In the genomic region with DNA sequence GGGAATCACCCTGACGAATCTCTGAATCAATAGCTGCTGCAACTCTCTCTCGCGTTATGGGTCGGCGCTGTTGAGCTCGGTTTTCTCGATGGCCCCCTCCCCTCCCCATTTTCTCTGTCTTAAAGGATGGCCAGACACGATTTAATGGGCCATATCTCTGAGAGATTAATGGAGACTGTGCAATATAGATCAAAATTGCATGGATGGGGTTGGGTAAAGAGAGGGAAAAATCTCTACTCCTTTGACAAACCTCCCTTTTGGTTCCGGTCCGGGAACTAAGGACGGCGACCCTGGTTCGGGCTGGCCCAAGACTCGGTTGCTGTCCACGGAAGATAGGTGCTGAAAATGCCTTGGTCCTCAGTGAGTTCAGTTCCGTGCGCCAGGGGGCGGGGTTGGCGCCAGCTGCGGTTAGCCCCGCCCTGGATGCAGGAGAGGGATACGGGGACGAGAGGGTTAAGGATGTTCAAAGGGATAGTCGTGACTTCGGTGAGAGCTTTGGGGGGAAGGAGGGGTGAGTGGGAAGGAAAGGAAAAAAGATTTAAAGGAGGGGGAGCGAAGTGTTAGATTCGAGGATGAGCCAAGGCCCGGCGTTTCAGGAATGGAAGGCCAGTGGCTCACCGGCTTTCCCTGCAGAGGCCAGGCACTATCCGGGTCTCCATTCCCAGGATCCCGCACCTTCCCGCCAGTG, we compare ENCODE assay signal across 1 cellular context.
A peak's percentile ranks its signal among the peaks of the same experiment; 100 is the strongest.
TF ChIP-seq lines count a peak whose summit lies in the region.

No MANE protein-coding gene starts in this region.

TF ChIP-seq in HepG2, 621 proteins besides CTCF, POLR2A, EP300 and RAD21 (continued from another document and continues in another):
- 0 out of 2 replicates have a peak, but pooled peaks have one; percentile 42 for TF ChIP-seq ZNF33B (CRISPR knock-in tag; IDR thresholded peaks at IDR 0.05)
- TF ChIP-seq SIN3A (IDR thresholded peaks at IDR 0.05; ENCODE audit: borderline replicate concordance, low read depth, low read length): no peak
- TF ChIP-seq HOXD1 (CRISPR knock-in tag; IDR thresholded peaks at IDR 0.05): peak; percentile 47; the same call in 1 of the 2 replicates
- TF ChIP-seq ZNF773 (CRISPR knock-in tag; IDR thresholded peaks at IDR 0.05; ENCODE audit: borderline replicate concordance): 0 out of 2 replicates have a peak, but pooled peaks have one; percentile 38
- peak; percentile 70; the same call in 1 of the 2 replicates for TF ChIP-seq ZNF331 (CRISPR knock-in tag; IDR thresholded peaks at IDR 0.05)
- TF ChIP-seq YEATS2 (CRISPR knock-in tag; IDR thresholded peaks at IDR 0.05; ENCODE audit: borderline replicate concordance): no peak
- no peak for TF ChIP-seq HOXA7 (CRISPR knock-in tag; IDR thresholded peaks at IDR 0.05)
- no peak for TF ChIP-seq U2AF2 (IDR thresholded peaks at IDR 0.05; ENCODE audit: low read depth, low read length)
- TF ChIP-seq MIXL1 (CRISPR knock-in tag; IDR thresholded peaks at IDR 0.05): peak; percentile 54; the same call in 1 of the 2 replicates
- TF ChIP-seq, protein P1, sequence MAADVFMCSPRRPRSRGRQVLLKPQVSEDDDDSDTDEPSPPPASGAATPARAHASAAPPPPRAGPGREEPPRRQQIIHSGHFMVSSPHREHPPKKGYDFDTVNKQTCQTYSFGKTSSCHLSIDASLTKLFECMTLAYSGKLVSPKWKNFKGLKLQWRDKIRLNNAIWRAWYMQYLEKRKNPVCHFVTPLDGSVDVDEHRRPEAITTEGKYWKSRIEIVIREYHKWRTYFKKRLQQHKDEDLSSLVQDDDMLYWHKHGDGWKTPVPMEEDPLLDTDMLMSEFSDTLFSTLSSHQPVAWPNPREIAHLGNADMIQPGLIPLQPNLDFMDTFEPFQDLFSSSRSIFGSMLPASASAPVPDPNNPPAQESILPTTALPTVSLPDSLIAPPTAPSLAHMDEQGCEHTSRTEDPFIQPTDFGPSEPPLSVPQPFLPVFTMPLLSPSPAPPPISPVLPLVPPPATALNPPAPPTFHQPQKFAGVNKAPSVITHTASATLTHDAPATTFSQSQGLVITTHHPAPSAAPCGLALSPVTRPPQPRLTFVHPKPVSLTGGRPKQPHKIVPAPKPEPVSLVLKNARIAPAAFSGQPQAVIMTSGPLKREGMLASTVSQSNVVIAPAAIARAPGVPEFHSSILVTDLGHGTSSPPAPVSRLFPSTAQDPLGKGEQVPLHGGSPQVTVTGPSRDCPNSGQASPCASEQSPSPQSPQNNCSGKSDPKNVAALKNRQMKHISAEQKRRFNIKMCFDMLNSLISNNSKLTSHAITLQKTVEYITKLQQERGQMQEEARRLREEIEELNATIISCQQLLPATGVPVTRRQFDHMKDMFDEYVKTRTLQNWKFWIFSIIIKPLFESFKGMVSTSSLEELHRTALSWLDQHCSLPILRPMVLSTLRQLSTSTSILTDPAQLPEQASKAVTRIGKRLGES (CRISPR knock-in tag; IDR thresholded peaks at IDR 0.05; ENCODE audit: borderline replicate concordance): 0 out of 2 replicates have a peak, but pooled peaks have one; percentile 35
- TF ChIP-seq KLF12 (CRISPR knock-in tag; IDR thresholded peaks at IDR 0.05; ENCODE audit: borderline replicate concordance): no peak
- 0 out of 2 replicates have a peak, but pooled peaks have one; percentile 20 for TF ChIP-seq PHF21A (CRISPR knock-in tag; IDR thresholded peaks at IDR 0.05)
- TF ChIP-seq, protein P2, sequence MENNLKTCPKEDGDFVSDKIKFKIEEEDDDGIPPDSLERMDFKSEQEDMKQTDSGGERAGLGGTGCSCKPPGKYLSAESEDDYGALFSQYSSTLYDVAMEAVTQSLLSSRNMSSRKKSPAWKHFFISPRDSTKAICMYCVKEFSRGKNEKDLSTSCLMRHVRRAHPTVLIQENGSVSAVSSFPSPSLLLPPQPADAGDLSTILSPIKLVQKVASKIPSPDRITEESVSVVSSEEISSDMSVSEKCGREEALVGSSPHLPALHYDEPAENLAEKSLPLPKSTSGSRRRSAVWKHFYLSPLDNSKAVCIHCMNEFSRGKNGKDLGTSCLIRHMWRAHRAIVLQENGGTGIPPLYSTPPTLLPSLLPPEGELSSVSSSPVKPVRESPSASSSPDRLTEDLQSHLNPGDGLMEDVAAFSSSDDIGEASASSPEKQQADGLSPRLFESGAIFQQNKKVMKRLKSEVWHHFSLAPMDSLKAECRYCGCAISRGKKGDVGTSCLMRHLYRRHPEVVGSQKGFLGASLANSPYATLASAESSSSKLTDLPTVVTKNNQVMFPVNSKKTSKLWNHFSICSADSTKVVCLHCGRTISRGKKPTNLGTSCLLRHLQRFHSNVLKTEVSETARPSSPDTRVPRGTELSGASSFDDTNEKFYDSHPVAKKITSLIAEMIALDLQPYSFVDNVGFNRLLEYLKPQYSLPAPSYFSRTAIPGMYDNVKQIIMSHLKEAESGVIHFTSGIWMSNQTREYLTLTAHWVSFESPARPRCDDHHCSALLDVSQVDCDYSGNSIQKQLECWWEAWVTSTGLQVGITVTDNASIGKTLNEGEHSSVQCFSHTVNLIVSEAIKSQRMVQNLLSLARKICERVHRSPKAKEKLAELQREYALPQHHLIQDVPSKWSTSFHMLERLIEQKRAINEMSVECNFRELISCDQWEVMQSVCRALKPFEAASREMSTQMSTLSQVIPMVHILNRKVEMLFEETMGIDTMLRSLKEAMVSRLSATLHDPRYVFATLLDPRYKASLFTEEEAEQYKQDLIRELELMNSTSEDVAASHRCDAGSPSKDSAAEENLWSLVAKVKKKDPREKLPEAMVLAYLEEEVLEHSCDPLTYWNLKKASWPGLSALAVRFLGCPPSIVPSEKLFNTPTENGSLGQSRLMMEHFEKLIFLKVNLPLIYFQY (CRISPR knock-in tag; IDR thresholded peaks at IDR 0.05; ENCODE audit: borderline replicate concordance): peak; percentile 99
- TF ChIP-seq SATB2 (CRISPR knock-in tag; IDR thresholded peaks at IDR 0.05): 0 out of 2 replicates have a peak, but pooled peaks have one; percentile 56
- TF ChIP-seq, protein P3, sequence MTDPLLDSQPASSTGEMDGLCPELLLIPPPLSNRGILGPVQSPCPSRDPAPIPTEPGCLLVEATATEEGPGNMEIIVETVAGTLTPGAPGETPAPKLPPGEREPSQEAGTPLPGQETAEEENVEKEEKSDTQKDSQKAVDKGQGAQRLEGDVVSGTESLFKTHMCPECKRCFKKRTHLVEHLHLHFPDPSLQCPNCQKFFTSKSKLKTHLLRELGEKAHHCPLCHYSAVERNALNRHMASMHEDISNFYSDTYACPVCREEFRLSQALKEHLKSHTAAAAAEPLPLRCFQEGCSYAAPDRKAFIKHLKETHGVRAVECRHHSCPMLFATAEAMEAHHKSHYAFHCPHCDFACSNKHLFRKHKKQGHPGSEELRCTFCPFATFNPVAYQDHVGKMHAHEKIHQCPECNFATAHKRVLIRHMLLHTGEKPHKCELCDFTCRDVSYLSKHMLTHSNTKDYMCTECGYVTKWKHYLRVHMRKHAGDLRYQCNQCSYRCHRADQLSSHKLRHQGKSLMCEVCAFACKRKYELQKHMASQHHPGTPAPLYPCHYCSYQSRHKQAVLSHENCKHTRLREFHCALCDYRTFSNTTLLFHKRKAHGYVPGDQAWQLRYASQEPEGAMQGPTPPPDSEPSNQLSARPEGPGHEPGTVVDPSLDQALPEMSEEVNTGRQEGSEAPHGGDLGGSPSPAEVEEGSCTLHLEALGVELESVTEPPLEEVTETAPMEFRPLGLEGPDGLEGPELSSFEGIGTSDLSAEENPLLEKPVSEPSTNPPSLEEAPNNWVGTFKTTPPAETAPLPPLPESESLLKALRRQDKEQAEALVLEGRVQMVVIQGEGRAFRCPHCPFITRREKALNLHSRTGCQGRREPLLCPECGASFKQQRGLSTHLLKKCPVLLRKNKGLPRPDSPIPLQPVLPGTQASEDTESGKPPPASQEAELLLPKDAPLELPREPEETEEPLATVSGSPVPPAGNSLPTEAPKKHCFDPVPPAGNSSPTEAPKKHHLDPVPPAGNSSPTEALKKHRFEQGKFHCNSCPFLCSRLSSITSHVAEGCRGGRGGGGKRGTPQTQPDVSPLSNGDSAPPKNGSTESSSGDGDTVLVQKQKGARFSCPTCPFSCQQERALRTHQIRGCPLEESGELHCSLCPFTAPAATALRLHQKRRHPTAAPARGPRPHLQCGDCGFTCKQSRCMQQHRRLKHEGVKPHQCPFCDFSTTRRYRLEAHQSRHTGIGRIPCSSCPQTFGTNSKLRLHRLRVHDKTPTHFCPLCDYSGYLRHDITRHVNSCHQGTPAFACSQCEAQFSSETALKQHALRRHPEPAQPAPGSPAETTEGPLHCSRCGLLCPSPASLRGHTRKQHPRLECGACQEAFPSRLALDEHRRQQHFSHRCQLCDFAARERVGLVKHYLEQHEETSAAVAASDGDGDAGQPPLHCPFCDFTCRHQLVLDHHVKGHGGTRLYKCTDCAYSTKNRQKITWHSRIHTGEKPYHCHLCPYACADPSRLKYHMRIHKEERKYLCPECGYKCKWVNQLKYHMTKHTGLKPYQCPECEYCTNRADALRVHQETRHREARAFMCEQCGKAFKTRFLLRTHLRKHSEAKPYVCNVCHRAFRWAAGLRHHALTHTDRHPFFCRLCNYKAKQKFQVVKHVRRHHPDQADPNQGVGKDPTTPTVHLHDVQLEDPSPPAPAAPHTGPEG (CRISPR knock-in tag; IDR thresholded peaks at IDR 0.05): 0 out of 2 replicates have a peak, but pooled peaks have one; percentile 55
- TF ChIP-seq ZNF652 (CRISPR knock-in tag; IDR thresholded peaks at IDR 0.05; ENCODE audit: borderline replicate concordance, low read depth): peak; percentile 93
- 0 out of 2 replicates have a peak, but pooled peaks have one; percentile 15 for TF ChIP-seq PPARG (CRISPR knock-in tag; conservative IDR thresholded peaks at IDR 0.05)
- TF ChIP-seq FOSL2 (CRISPR knock-in tag; IDR thresholded peaks at IDR 0.05): 0 out of 2 replicates have a peak, but pooled peaks have one; percentile 25
- TF ChIP-seq ZNF337 (CRISPR knock-in tag; IDR thresholded peaks at IDR 0.05; ENCODE audit: borderline replicate concordance, low read depth): no peak
- TF ChIP-seq KDM2A (CRISPR knock-in tag; IDR thresholded peaks at IDR 0.05; ENCODE audit: borderline replicate concordance, low read depth): peak; percentile 52; the same call in 1 of the 2 replicates
- TF ChIP-seq ZNF564 (CRISPR knock-in tag; IDR thresholded peaks at IDR 0.05): 0 out of 2 replicates have a peak, but pooled peaks have one; percentile 33
- no peak for TF ChIP-seq NRL (CRISPR knock-in tag; IDR thresholded peaks at IDR 0.05; ENCODE audit: borderline replicate concordance)
- peak; percentile 61 for TF ChIP-seq SAP130 (CRISPR knock-in tag; IDR thresholded peaks at IDR 0.05; ENCODE audit: low read depth)
- TF ChIP-seq CCDC6 (CRISPR knock-in tag; IDR thresholded peaks at IDR 0.05): peak; percentile 75; the same call in 1 of the 2 replicates
- 0 out of 2 replicates have a peak, but pooled peaks have one; percentile 49 for TF ChIP-seq ZNF317 (CRISPR knock-in tag; IDR thresholded peaks at IDR 0.05)
- TF ChIP-seq ELF3 (CRISPR knock-in tag; IDR thresholded peaks at IDR 0.05): peak; percentile 60; the same call in 1 of the 2 replicates
- TF ChIP-seq, protein P4, sequence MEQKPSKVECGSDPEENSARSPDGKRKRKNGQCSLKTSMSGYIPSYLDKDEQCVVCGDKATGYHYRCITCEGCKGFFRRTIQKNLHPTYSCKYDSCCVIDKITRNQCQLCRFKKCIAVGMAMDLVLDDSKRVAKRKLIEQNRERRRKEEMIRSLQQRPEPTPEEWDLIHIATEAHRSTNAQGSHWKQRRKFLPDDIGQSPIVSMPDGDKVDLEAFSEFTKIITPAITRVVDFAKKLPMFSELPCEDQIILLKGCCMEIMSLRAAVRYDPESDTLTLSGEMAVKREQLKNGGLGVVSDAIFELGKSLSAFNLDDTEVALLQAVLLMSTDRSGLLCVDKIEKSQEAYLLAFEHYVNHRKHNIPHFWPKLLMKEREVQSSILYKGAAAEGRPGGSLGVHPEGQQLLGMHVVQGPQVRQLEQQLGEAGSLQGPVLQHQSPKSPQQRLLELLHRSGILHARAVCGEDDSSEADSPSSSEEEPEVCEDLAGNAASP (CRISPR knock-in tag; IDR thresholded peaks at IDR 0.05; ENCODE audit: borderline replicate concordance): 0 out of 2 replicates have a peak, but pooled peaks have one; percentile 41
- 0 out of 2 replicates have a peak, but pooled peaks have one; percentile 40 for TF ChIP-seq ZNF878 (CRISPR knock-in tag; IDR thresholded peaks at IDR 0.05)
- no peak for TF ChIP-seq POGZ (CRISPR knock-in tag; IDR thresholded peaks at IDR 0.05)
- peak in 1 of 2 experiments; percentile 61; a peak in 1 of 4 replicates for TF ChIP-seq KLF16 (CRISPR knock-in tag; IDR thresholded peaks at IDR 0.05)
- peak; percentile 45; the same call in 1 of the 2 replicates for TF ChIP-seq ZNF788 (CRISPR knock-in tag; IDR thresholded peaks at IDR 0.05; ENCODE audit: borderline replicate concordance)
- TF ChIP-seq, protein P5, sequence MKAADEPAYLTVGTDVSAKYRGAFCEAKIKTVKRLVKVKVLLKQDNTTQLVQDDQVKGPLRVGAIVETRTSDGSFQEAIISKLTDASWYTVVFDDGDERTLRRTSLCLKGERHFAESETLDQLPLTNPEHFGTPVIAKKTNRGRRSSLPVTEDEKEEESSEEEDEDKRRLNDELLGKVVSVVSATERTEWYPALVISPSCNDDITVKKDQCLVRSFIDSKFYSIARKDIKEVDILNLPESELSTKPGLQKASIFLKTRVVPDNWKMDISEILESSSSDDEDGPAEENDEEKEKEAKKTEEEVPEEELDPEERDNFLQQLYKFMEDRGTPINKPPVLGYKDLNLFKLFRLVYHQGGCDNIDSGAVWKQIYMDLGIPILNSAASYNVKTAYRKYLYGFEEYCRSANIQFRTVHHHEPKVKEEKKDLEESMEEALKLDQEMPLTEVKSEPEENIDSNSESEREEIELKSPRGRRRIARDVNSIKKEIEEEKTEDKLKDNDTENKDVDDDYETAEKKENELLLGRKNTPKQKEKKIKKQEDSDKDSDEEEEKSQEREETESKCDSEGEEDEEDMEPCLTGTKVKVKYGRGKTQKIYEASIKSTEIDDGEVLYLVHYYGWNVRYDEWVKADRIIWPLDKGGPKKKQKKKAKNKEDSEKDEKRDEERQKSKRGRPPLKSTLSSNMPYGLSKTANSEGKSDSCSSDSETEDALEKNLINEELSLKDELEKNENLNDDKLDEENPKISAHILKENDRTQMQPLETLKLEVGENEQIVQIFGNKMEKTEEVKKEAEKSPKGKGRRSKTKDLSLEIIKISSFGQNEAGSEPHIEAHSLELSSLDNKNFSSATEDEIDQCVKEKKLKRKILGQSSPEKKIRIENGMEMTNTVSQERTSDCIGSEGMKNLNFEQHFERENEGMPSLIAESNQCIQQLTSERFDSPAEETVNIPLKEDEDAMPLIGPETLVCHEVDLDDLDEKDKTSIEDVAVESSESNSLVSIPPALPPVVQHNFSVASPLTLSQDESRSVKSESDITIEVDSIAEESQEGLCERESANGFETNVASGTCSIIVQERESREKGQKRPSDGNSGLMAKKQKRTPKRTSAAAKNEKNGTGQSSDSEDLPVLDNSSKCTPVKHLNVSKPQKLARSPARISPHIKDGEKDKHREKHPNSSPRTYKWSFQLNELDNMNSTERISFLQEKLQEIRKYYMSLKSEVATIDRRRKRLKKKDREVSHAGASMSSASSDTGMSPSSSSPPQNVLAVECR (CRISPR knock-in tag; IDR thresholded peaks at IDR 0.05; ENCODE audit: borderline replicate concordance): peak; percentile 25; the same call in 1 of the 2 replicates
- TF ChIP-seq ZNF772 (CRISPR knock-in tag; IDR thresholded peaks at IDR 0.05): peak; percentile 60; the same call in 1 of the 2 replicates
